19 cellular contexts compared by ENCODE assay signal in the genomic region with DNA sequence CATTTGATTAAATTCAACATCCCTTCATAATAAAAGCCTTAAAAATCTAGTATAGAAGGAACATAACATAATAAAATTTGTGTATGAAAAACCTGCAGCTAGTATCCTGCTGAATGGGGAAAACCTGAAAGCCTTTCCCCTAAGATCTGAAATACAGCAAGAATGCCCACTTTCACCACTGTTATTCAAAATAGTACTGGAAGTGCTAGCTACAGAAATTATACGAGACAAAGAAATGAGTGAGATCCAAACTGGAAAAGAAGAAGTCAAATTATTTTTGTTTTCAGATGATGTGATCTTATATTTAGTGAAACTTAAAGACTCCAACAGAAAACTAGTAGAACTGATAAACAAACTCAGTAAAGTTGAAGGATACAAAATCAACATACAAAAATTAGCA.
DNase-seq lines count a peak whose midpoint lies in the region; ATAC-seq, FAIRE-seq and TF ChIP-seq lines count a peak whose summit lies in the region.
"Had no signal": no experiment of that assay in that cellular context is flagged by ENCODE, and none has a peak within 500 bp of the region (broad histone marks: within the 10 kb centered on the region; RNA-seq: fewer than 3 reads in every experiment).

No MANE protein-coding gene starts in this region.

- H3K27me3 ChIP-seq in astrocyte (ENCODE audit: insufficient read depth, low read length): no peaks in the 10 kb centered on the region

- H3K27ac ChIP-seq in astrocyte (ENCODE audit: low read depth, low read length): no peak overlapping the region
- H3K27ac ChIP-seq: BLaER1 had no signal

- peak; percentile 58 for ATAC-seq in GM19395 (IDR thresholded peaks at IDR 0.05; ENCODE audit: unreplicated experiment)
- ATAC-seq in GM21381 (IDR thresholded peaks at IDR 0.05; ENCODE audit: unreplicated experiment): no peak

- no peak overlapping the region for H3K4me3 ChIP-seq in astrocyte (ENCODE audit: insufficient read depth, low read depth, low read length)
- H3K4me3 ChIP-seq: BLaER1 had no signal

- H3K27me3 Mint-ChIP-seq in astrocyte (ENCODE audit: low read depth, unreplicated experiment): no peaks in the 10 kb centered on the region
- H3K27me3 Mint-ChIP-seq: CD4-positive, alpha-beta memory T cell had no signal

- no peak overlapping the region for H3K9ac ChIP-seq in astrocyte (ENCODE audit: low read length)
- H3K9ac ChIP-seq: BLaER1 had no signal

- no peak overlapping the region for H3K4me3 Mint-ChIP-seq in astrocyte (ENCODE audit: unreplicated experiment)
- H3K4me3 Mint-ChIP-seq: CD14-positive monocyte; CD4-positive, alpha-beta memory T cell; H9 had no signal

- H3K4me1 ChIP-seq in astrocyte (ENCODE audit: insufficient read depth, low read length): no peaks in the 10 kb centered on the region

- no peak overlapping the region for H2AFZ ChIP-seq in astrocyte (ENCODE audit: low read depth, low read length)

- FAIRE-seq in GM12891 (lab: Jason Lieb, UNC) (no peak), astrocyte (lab: Jason Lieb, UNC) (peak; percentile 59)
- FAIRE-seq: G401.6, H1 had no signal

- H3K4me1 Mint-ChIP-seq in astrocyte (ENCODE audit: low read depth, unreplicated experiment): no peaks in the 10 kb centered on the region
- H3K4me1 Mint-ChIP-seq: CD14-positive monocyte; CD4-positive, alpha-beta memory T cell had no signal

- no peaks in the 10 kb centered on the region for H3K79me2 ChIP-seq in astrocyte (ENCODE audit: insufficient read depth, low read length)

- H3K27ac Mint-ChIP-seq in astrocyte (ENCODE audit: unreplicated experiment): no peak overlapping the region
- H3K27ac Mint-ChIP-seq: CD14-positive monocyte; CD4-positive, alpha-beta memory T cell; H9 had no signal

- H3K9me3 ChIP-seq in astrocyte (ENCODE audit: insufficient read depth, low read depth, low read length): no peaks in the 10 kb centered on the region

- no peak for TF ChIP-seq CTCF in astrocyte (IDR thresholded peaks at IDR 0.05; ENCODE audit: insufficient read depth, low read depth, low read length)

- no peak overlapping the region for H3K4me2 ChIP-seq in astrocyte (ENCODE audit: low read length)
- H3K4me2 ChIP-seq: BLaER1 had no signal

- H3K9me3 Mint-ChIP-seq in astrocyte (ENCODE audit: unreplicated experiment): peaks cover 6% of the 10 kb centered on the region

- DNase-seq in GM12891 (ENCODE audit: insufficient read length, low spot score) (no peak), astrocyte (ENCODE audit: low read depth) (no peak), NCI-H2029 treated with DMSO at 0.1 percent for 48 hours (lab: John Stamatoyannopoulos, UW) (no peak), COLO829 (ENCODE audit: low spot score) (no peak)
- DNase-seq in activated CD4-positive, alpha-beta T cell treated with anti-CD3 and anti-CD28 coated beads, Interleukin-2, amount 50 U/mL, for 4 hours: no peak
- DNase-seq: 8988T; Calu3; CD4-positive, alpha-beta memory T cell; DMS53; DND-41; EL; H9; KG1 had no signal

- no peaks in the 10 kb centered on the region for H4K20me1 ChIP-seq in astrocyte (ENCODE audit: insufficient read depth, low read length)
- H4K20me1 ChIP-seq: BLaER1 had no signal

- no peak for TF ChIP-seq POLR2A in GM12891 (IDR thresholded peaks at IDR 0.05; ENCODE audit: low read depth, low read length)

- H3K36me3 Mint-ChIP-seq in astrocyte (ENCODE audit: low read depth, unreplicated experiment): no peaks in the 10 kb centered on the region
- H3K36me3 Mint-ChIP-seq: CD14-positive monocyte had no signal

- no peaks in the 10 kb centered on the region for H3K36me3 ChIP-seq in astrocyte (ENCODE audit: insufficient read depth, low read length)
- H3K36me3 ChIP-seq: BLaER1 had no signal

TF ChIP-seq in GM12891, 5 proteins besides CTCF, POLR2A, EP300 and RAD21:
- TF ChIP-seq SPI1 (IDR thresholded peaks at IDR 0.05; ENCODE audit: low read depth, low read length) (peak; percentile 54; the same call in 1 of the 2 replicates), PAX5 (IDR thresholded peaks at IDR 0.05; ENCODE audit: insufficient read depth, low read length, severe bottlenecking) (no peak), POLR2AphosphoS5 (IDR thresholded peaks at IDR 0.05; ENCODE audit: low read depth, low read length) (no peak)
